ENCODE assay signal across 18 cellular contexts in genomic region chr9:84419203-84419602, GRCh38.
DNase-seq lines count a peak whose midpoint lies in the region; FAIRE-seq and TF ChIP-seq lines count a peak whose summit lies in the region.
"Had no signal": no experiment of that assay in that cellular context is flagged by ENCODE, and none has a peak within 500 bp of the region (broad histone marks: within the 10 kb centered on the region; RNA-seq: fewer than 3 reads in every experiment).

No MANE protein-coding gene starts in this region.

- H3K27ac ChIP-seq in cardiac muscle cell: no peak overlapping the region
- H3K27ac ChIP-seq in right atrium auricular region: no peak overlapping the region
- no peak overlapping the region for H3K27ac ChIP-seq in kidney (ENCODE audit: low read depth in 2 of 2, low read length in 2 of 2)
- H3K27ac ChIP-seq: dorsolateral prefrontal cortex, KMS-11, PC-9 had no signal

- H3K9me3 ChIP-seq in cardiac muscle cell (ENCODE audit: low read depth): no peaks in the 10 kb centered on the region
- H3K9me3 ChIP-seq in right atrium auricular region: peaks cover 0 to 13% of the 10 kb centered on the region in 2 donors
- peaks cover 0 to 10% of the 10 kb centered on the region in 2 donors for H3K9me3 ChIP-seq in kidney (ENCODE audit: control insufficient read depth in 1 of 2, low read length in 2 of 2)

- peak; percentile 34 for TF ChIP-seq CTCF in cardiac muscle cell (IDR thresholded peaks at IDR 0.05; ENCODE audit: low read depth, low read length)
- TF ChIP-seq CTCF in right atrium auricular region (IDR thresholded peaks at IDR 0.05): peak in 1 of 2 donors; percentile 18
- TF ChIP-seq CTCF in epithelial cell of proximal tubule (conservative IDR thresholded peaks at IDR 0.05; ENCODE audit: low read depth, low read length): peak; percentile 36
- no peak for TF ChIP-seq CTCF in kidney (IDR thresholded peaks at IDR 0.05; ENCODE audit: borderline replicate concordance, extremely low read depth, insufficient read depth)

- no peak overlapping the region for H3K9ac ChIP-seq in kidney (ENCODE audit: low read length in 2 of 2)
- H3K9ac ChIP-seq: KMS-11 had no signal

- H3K4me3 ChIP-seq in cardiac muscle cell (no peak overlapping the region), right atrium auricular region (no peak overlapping the region), epithelial cell of proximal tubule (ENCODE audit: low read depth, low read length) (no peak overlapping the region), kidney (ENCODE audit: low read length in 2 of 2) (no peak overlapping the region)
- H3K4me3 ChIP-seq: dorsolateral prefrontal cortex, PC-9 had no signal

- H3K4me1 ChIP-seq in cardiac muscle cell (ENCODE audit: low read depth) (peaks cover 2% of the 10 kb centered on the region), right atrium auricular region (no peaks in the 10 kb centered on the region), kidney (ENCODE audit: control insufficient read depth in 1 of 2, insufficient read depth in 1 of 2, low read depth in 1 of 2, low read length in 2 of 2) (no peaks in the 10 kb centered on the region)

- DNase-seq in cardiac muscle cell (ENCODE audit: low read depth in 1 of 2, low spot score in 1 of 2): peak; percentile 32 to 44
- no peak for DNase-seq in right atrium auricular region (ENCODE audit: low spot score)
- DNase-seq in NOMO-1 treated with dmso at 0.1 percent for 144 hours (lab: John Stamatoyannopoulos, UW; ENCODE audit: unreplicated experiment): peak; percentile 22
- no peak for DNase-seq in epithelial cell of proximal tubule (ENCODE audit: low read depth)
- DNase-seq in renal cortical epithelial cell (ENCODE audit: low read depth): peak; percentile 2
- no peak for DNase-seq in kidney
- DNase-seq in putamen (ENCODE audit: low spot score): no peak
- DNase-seq in stimulated activated naive CD4-positive, alpha-beta T cell treated with Interleukin-2 at 50 U/mL for 16 hours (lab: John Stamatoyannopoulos, UW): no peak
- DNase-seq: activated T-cell treated with anti-CD3 and anti-CD28 coated beads, Interleukin-2, amount 50 U/mL, for 24 hours; DND-41; dorsolateral prefrontal cortex; NCI-H2171; PC-9; retina; stimulated activated CD4-positive, alpha-beta T cell treated with anti-CD3 and anti-CD28 coated beads, Interleukin-2, amount 100 ng/mL, for 48 hours; trophoblast cell had no signal

- intact Hi-C loops in kidney (cut with DNase I): no loop called here

- FAIRE-seq in kidney (lab: Jason Lieb, UNC): no peak
- FAIRE-seq: GM12892 had no signal

- H3K27me3 ChIP-seq in cardiac muscle cell (no peaks in the 10 kb centered on the region), right atrium auricular region (no peaks in the 10 kb centered on the region)
- H3K27me3 ChIP-seq: dorsolateral prefrontal cortex had no signal

- no peaks in the 10 kb centered on the region for H3K36me3 ChIP-seq in cardiac muscle cell
- no peaks in the 10 kb centered on the region for H3K36me3 ChIP-seq in right atrium auricular region
- no peaks in the 10 kb centered on the region for H3K36me3 ChIP-seq in kidney (ENCODE audit: control insufficient read depth in 1 of 2, insufficient read depth in 2 of 2, low read length in 2 of 2)

Comparison
In these comparisons a context has a peak if more than half of its experiments do, and no peak if none do; other contexts are left out.
1. DNase-seq: peak in cardiac muscle cell (2 of 2), NOMO-1 treated with dmso at 0.1 percent for 144 hours (single experiment) and renal cortical epithelial cell (single experiment); none in right atrium auricular region (single experiment), epithelial cell of proximal tubule (single experiment), kidney (single experiment), putamen (single experiment) and stimulated activated naive CD4-positive, alpha-beta T cell treated with Interleukin-2 at 50 U/mL for 16 hours (single experiment).